In genomic region chr10:102668312-102669110, GRCh38 we compare ENCODE assay signal across 8 cellular contexts. TPM values are rescaled to one million over a fixed set of nuclear protein-coding genes. Genes with fewer than 3 reads are reported as not detected.
A peak's percentile ranks its signal among the peaks of the same experiment; 100 is the strongest.
DNase-seq lines count a peak whose midpoint lies in the region; ATAC-seq and TF ChIP-seq lines count a peak whose summit lies in the region.

No MANE protein-coding gene starts in this region.

- H3K9me3 Mint-ChIP-seq in endodermal cell (no peaks in the 10 kb centered on the region), immature natural killer cell (no peaks in the 10 kb centered on the region)
- H3K9me3 Mint-ChIP-seq in activated CD8-positive, alpha-beta T cell treated with anti-CD3 and anti-CD28 coated beads, Interleukin-2, amount 10 ng/mL, durations not matched to agents 7 days and 5 days (ENCODE audit: insufficient read depth) = no peaks in the 10 kb centered on the region

- peak overlapping the region; percentile 94 for H3K4me2 ChIP-seq in BLaER1

- POLR2A ChIA-PET in activated CD8-positive, alpha-beta T cell treated with anti-CD3 and anti-CD28 coated beads, Interleukin-2, amount 10 ng/mL, durations not matched to agents 7 days and 5 days (lab: Charles Lee) = interaction anchor here (1.9 to 3.2 kb wide), 3 partner anchors 8 to 45 kb away, joined by 8 to 35 read pairs (median 9); partner anchors contain the start of genes ARL3, SFXN2 and TRIM8

- intact Hi-C loops in posterior vena cava (cut with DNase I) = no loop called here

- 66 to 91% methylated on average over 3 to 9 of the region's 10 CpGs for WGBS in endodermal cell (ENCODE audit: insufficient coverage in 1 of 2, insufficient read length in 1 of 2), 2 experiments

- H3K27ac ChIP-seq in BLaER1 (peak overlapping the region; percentile 82), endodermal cell (ENCODE audit: low read depth, low read length) (no peak overlapping the region)

- no peak for ATAC-seq in GM21786 (IDR thresholded peaks at IDR 0.05; ENCODE audit: unreplicated experiment)
- ATAC-seq in activated CD8-positive, alpha-beta T cell treated with anti-CD3 and anti-CD28 coated beads, Interleukin-2, amount 10 ng/mL, durations not matched to agents 7 days and 5 days = no peak

- H3K36me3 ChIP-seq in BLaER1 (no peaks in the 10 kb centered on the region), endodermal cell (ENCODE audit: control insufficient read depth, insufficient read depth, low read length) (no peaks in the 10 kb centered on the region)

- H3K4me1 ChIP-seq in BLaER1 (peaks cover 97% of the 10 kb centered on the region), endodermal cell (ENCODE audit: control insufficient read depth, insufficient read depth, low read length) (no peaks in the 10 kb centered on the region)

- H3K4me1 Mint-ChIP-seq in endodermal cell = peaks cover 12% of the 10 kb centered on the region
- H3K4me1 Mint-ChIP-seq in immature natural killer cell = peaks cover 4 to 9% of the 10 kb centered on the region in 2 donors
- peaks cover 31% of the 10 kb centered on the region for H3K4me1 Mint-ChIP-seq in activated CD8-positive, alpha-beta T cell treated with anti-CD3 and anti-CD28 coated beads, Interleukin-2, amount 10 ng/mL, durations not matched to agents 7 days and 5 days (ENCODE audit: low read depth)

- no peaks in the 10 kb centered on the region for H3K9me3 ChIP-seq in BLaER1
- no peaks in the 10 kb centered on the region for H3K9me3 ChIP-seq in endodermal cell (ENCODE audit: control insufficient read depth, low read length)

- H3K4me3 ChIP-seq in BLaER1 = no peak overlapping the region
- no peak overlapping the region for H3K4me3 ChIP-seq in endodermal cell (ENCODE audit: low read length)

- no peaks in the 10 kb centered on the region for H4K20me1 ChIP-seq in BLaER1

- peak; percentile 89 for DNase-seq in LHCN-M2 (ENCODE audit: low read depth)
- peak; percentile 44 for DNase-seq in endodermal cell
- peak; percentile 72 for DNase-seq in posterior vena cava (ENCODE audit: low spot score)
- no peak for DNase-seq in immature natural killer cell
- DNase-seq in GM10266 (ENCODE audit: extremely low spot score) = no peak
- no peak for DNase-seq in activated CD8-positive, alpha-beta T cell treated with anti-CD3 and anti-CD28 coated beads, Interleukin-2, amount 10 ng/mL, durations not matched to agents 7 days and 5 days

- H3K9ac ChIP-seq in BLaER1 (peak overlapping the region; percentile 59), endodermal cell (ENCODE audit: extremely low read depth, low read length, poor library complexity, severe bottlenecking) (no peak overlapping the region)

- CTCF ChIA-PET in activated CD8-positive, alpha-beta T cell treated with anti-CD3 and anti-CD28 coated beads, Interleukin-2, amount 10 ng/mL, durations not matched to agents 7 days and 5 days (lab: Charles Lee) = interaction anchor here (1.2 to 4.1 kb wide), 8 partner anchors 10 to 207 kb away, joined by 3 to 61 read pairs (median 16); partner anchors contain the start of gene TRIM8

- no peaks in the 10 kb centered on the region for H3K36me3 Mint-ChIP-seq in endodermal cell (ENCODE audit: low read depth)
- H3K36me3 Mint-ChIP-seq in immature natural killer cell = no peaks in the 10 kb centered on the region
- no peaks in the 10 kb centered on the region for H3K36me3 Mint-ChIP-seq in activated CD8-positive, alpha-beta T cell treated with anti-CD3 and anti-CD28 coated beads, Interleukin-2, amount 10 ng/mL, durations not matched to agents 7 days and 5 days (ENCODE audit: low read depth)

- H3K4me3 Mint-ChIP-seq in endodermal cell = no peak overlapping the region
- no peak overlapping the region for H3K4me3 Mint-ChIP-seq in immature natural killer cell
- H3K4me3 Mint-ChIP-seq in activated CD8-positive, alpha-beta T cell treated with anti-CD3 and anti-CD28 coated beads, Interleukin-2, amount 10 ng/mL, durations not matched to agents 7 days and 5 days = no peak overlapping the region

- H3K27me3 Mint-ChIP-seq in endodermal cell (ENCODE audit: insufficient read depth) (no peaks in the 10 kb centered on the region), immature natural killer cell (ENCODE audit: low read depth in 3 of 3) (peaks cover 0 to 3% (median 0%) of the 10 kb centered on the region in 3 donors)
- H3K27me3 Mint-ChIP-seq in activated CD8-positive, alpha-beta T cell treated with anti-CD3 and anti-CD28 coated beads, Interleukin-2, amount 10 ng/mL, durations not matched to agents 7 days and 5 days (ENCODE audit: low read depth) = no peaks in the 10 kb centered on the region

- no peaks in the 10 kb centered on the region for H3K27me3 ChIP-seq in BLaER1
- H3K27me3 ChIP-seq in endodermal cell (ENCODE audit: control insufficient read depth, insufficient read depth, low read length, poor library complexity, severe bottlenecking) = no peaks in the 10 kb centered on the region

- H3K27ac Mint-ChIP-seq in endodermal cell = no peak overlapping the region
- H3K27ac Mint-ChIP-seq in immature natural killer cell = peak overlapping the region in 2 of 6 donors; percentile 12 to 84
- no peak overlapping the region for H3K27ac Mint-ChIP-seq in activated CD8-positive, alpha-beta T cell treated with anti-CD3 and anti-CD28 coated beads, Interleukin-2, amount 10 ng/mL, durations not matched to agents 7 days and 5 days

- no peak for TF ChIP-seq CTCF in endodermal cell (conservative IDR thresholded peaks at IDR 0.05)
- TF ChIP-seq CTCF in GM10266 (IDR thresholded peaks at IDR 0.05; ENCODE audit: control insufficient read depth, insufficient read depth, low read depth, missing control alignments) = no peak

RNA-seq across cellular contexts. Expression of gene TRIM8, which starts 24.2 kb away (rescaled TPM):
- total RNA-seq in LHCN-M2 (2014; rRNA removed) (135 and 136 TPM in 2 replicates), endodermal cell (10 to 100 TPM; 27.7 to 32.7 TPM), posterior vena cava (100 to 1,000 TPM; 122 to 125 TPM)
- 155 TPM for polyA plus RNA-seq in LHCN-M2 (2012)
- 55.6 TPM for polyA plus RNA-seq in endodermal cell (2013, experiment 1 of 2)
- 46.3 TPM for polyA plus RNA-seq in endodermal cell (2013, experiment 2 of 2)
- polyA plus RNA-seq in immature natural killer cell = 10 to 100 TPM; 30.5 to 78.8 (median 39.2) TPM
- total RNA-seq in activated CD8-positive, alpha-beta T cell treated with anti-CD3 and anti-CD28 coated beads, Interleukin-2, amount 10 ng/mL, durations not matched to agents 7 days and 5 days = 10 to 100 TPM; 45.0 to 47.1 TPM

RNA-seq across cellular contexts. Expression of gene ARL3, which starts 45.7 kb away (rescaled TPM):
- 8.3 and 10.3 TPM in 2 replicates for total RNA-seq in LHCN-M2 (2014; rRNA removed)
- 27.6 TPM for polyA plus RNA-seq in LHCN-M2 (2012)
- 10 to 100 TPM; 20.3 to 25.6 TPM for total RNA-seq in endodermal cell
- 31.4 TPM for polyA plus RNA-seq in endodermal cell (2013, experiment 1 of 2)
- polyA plus RNA-seq in endodermal cell (2013, experiment 2 of 2) = 30.8 TPM
- total RNA-seq in posterior vena cava = 10 to 100 TPM in 1 of 2 donors, 1 to 10 TPM in 1; 9.7 to 11.6 TPM
- 1 to 10 TPM; 2.6 to 3.9 (median 3.6) TPM for polyA plus RNA-seq in immature natural killer cell
- total RNA-seq in activated CD8-positive, alpha-beta T cell treated with anti-CD3 and anti-CD28 coated beads, Interleukin-2, amount 10 ng/mL, durations not matched to agents 7 days and 5 days = 1 to 10 TPM; 4.7 to 5.2 TPM

RNA-seq across cellular contexts. Expression of gene SFXN2, which starts 45.9 kb away (rescaled TPM):
- total RNA-seq in LHCN-M2 (2014; rRNA removed) (2.2 and 3.4 TPM in 2 replicates), endodermal cell (10 to 100 TPM; 30.5 to 32.9 TPM), posterior vena cava (1 to 10 TPM; 2.4 to 6.5 TPM)
- 3.7 TPM for polyA plus RNA-seq in LHCN-M2 (2012)
- 13.6 TPM for polyA plus RNA-seq in endodermal cell (2013, experiment 1 of 2)
- polyA plus RNA-seq in endodermal cell (2013, experiment 2 of 2) = 13.7 TPM
- polyA plus RNA-seq in immature natural killer cell = 1 to 10 TPM; 4.9 to 9.6 (median 7.9) TPM
- total RNA-seq in activated CD8-positive, alpha-beta T cell treated with anti-CD3 and anti-CD28 coated beads, Interleukin-2, amount 10 ng/mL, durations not matched to agents 7 days and 5 days = 10 to 100 TPM; 22.2 TPM

Comparison
In these comparisons a context has a peak if more than half of its experiments do, and no peak if none do; other contexts are left out.
1. DNase-seq: peak in LHCN-M2 (single experiment), endodermal cell (single experiment) and posterior vena cava (single experiment); none in immature natural killer cell (0 of 3), GM10266 (single experiment) and activated CD8-positive, alpha-beta T cell treated with anti-CD3 and anti-CD28 coated beads, Interleukin-2, amount 10 ng/mL, durations not matched to agents 7 days and 5 days (single experiment).